In the genomic region with DNA sequence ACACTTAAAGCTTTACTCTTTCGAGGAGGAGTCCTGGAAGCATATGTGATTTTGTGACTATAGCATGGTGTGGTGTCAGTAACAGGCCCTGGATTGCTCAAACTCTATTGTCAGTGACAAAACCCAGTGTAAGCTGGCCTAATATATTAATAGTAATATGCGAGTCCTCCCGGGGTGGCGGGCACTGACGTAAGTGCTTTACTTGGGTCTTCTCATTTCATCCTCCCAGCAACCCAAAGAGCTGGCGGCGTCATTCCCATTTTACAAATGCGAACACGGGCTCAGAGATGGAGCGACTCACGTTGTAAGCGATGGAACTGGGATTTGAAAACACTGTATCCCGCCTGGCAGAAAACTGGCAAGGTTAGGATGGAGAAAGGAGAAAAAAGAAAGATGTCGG, we compare ENCODE assay signal across 8 cellular contexts. TPM values are rescaled to one million over a fixed set of nuclear protein-coding genes. Genes with fewer than 3 reads are reported as not detected.
A peak's percentile ranks its signal among the peaks of the same experiment; 100 is the strongest.
DNase-seq lines count a peak whose midpoint lies in the region; ATAC-seq and TF ChIP-seq lines count a peak whose summit lies in the region.

No MANE protein-coding gene starts in this region.

- H3K27me3 Mint-ChIP-seq in activated naive CD4-positive, alpha-beta T cell treated with anti-CD3 and anti-CD28 coated beads, Interleukin-2, amount 50 U/mL, for 24 hours, result no peaks in the 10 kb centered on the region

- peaks cover 67% of the 10 kb centered on the region for H3K4me1 Mint-ChIP-seq in activated naive CD4-positive, alpha-beta T cell treated with anti-CD3 and anti-CD28 coated beads, Interleukin-2, amount 50 U/mL, for 24 hours

- H3K4me1 ChIP-seq in lower lobe of right lung, result peaks cover 51% of the 10 kb centered on the region
- H3K4me1 ChIP-seq in urinary bladder (ENCODE audit: insufficient read depth), result no peaks in the 10 kb centered on the region

- ATAC-seq in lower lobe of right lung, result no peak

- intact Hi-C loops in lower lobe of right lung (cut with DNase I), result no loop called here

- H3K4me3 ChIP-seq in astrocyte of the cerebellum (ENCODE audit: low read depth, low read length), result peak overlapping the region; percentile 89
- peak overlapping the region; percentile 91 for H3K4me3 ChIP-seq in lower lobe of right lung
- H3K4me3 ChIP-seq in urinary bladder (ENCODE audit: low read depth, low read length), result peak overlapping the region; percentile 70

- no peaks in the 10 kb centered on the region for H3K27me3 ChIP-seq in lower lobe of right lung (ENCODE audit: low read depth)

- no peaks in the 10 kb centered on the region for H3K9me3 Mint-ChIP-seq in activated naive CD4-positive, alpha-beta T cell treated with anti-CD3 and anti-CD28 coated beads, Interleukin-2, amount 50 U/mL, for 24 hours

- no peak for DNase-seq in activated naive CD4-positive, alpha-beta T cell (lab: John Stamatoyannopoulos, UW)
- no peak for DNase-seq in astrocyte of the cerebellum (ENCODE audit: low read depth)
- no peak for DNase-seq in lower lobe of right lung
- no peak for DNase-seq in superior temporal gyrus (ENCODE audit: extremely low spot score)
- DNase-seq in HPDE6-E6E7 (ENCODE audit: extremely low spot score), result no peak
- DNase-seq in NCI-H774 (lab: John Stamatoyannopoulos, UW), result no peak

- no peak for TF ChIP-seq CTCF in astrocyte of the cerebellum (IDR thresholded peaks at IDR 0.05; ENCODE audit: low read depth, low read length, missing control alignments)
- no peak for TF ChIP-seq CTCF in lower lobe of right lung (IDR thresholded peaks at IDR 0.05)

- 43% methylated on average over 14 of the region's 14 CpGs for WGBS in urinary bladder

- H3K36me3 ChIP-seq in lower lobe of right lung, result peaks cover 14% of the 10 kb centered on the region
- peaks cover 4% of the 10 kb centered on the region for H3K36me3 ChIP-seq in urinary bladder (ENCODE audit: insufficient read depth)

- H3K27ac ChIP-seq in lower lobe of right lung (peak overlapping the region; percentile 89), urinary bladder (ENCODE audit: low read depth) (peak overlapping the region; percentile 65)

- H3K27ac Mint-ChIP-seq in activated naive CD4-positive, alpha-beta T cell treated with anti-CD3 and anti-CD28 coated beads, Interleukin-2, amount 50 U/mL, for 24 hours, result peak overlapping the region; percentile 72

- H3K4me3 Mint-ChIP-seq in activated naive CD4-positive, alpha-beta T cell treated with anti-CD3 and anti-CD28 coated beads, Interleukin-2, amount 50 U/mL, for 24 hours, result peak overlapping the region; percentile 96

- H3K36me3 Mint-ChIP-seq in activated naive CD4-positive, alpha-beta T cell treated with anti-CD3 and anti-CD28 coated beads, Interleukin-2, amount 50 U/mL, for 24 hours, result peaks cover 11% of the 10 kb centered on the region

- in situ Hi-C loops in astrocyte of the cerebellum (cut with HindIII; ENCODE audit: low sequenced_read_pairs), result no loop called here

- H3K9me3 ChIP-seq in lower lobe of right lung, result no peaks in the 10 kb centered on the region

RNA-seq across cellular contexts. Expression of gene TECPR1, which starts 0.6 kb away (rescaled TPM):
- total RNA-seq in lower lobe of right lung (50.1 TPM), urinary bladder (9.0 TPM)
- 14.2 TPM for polyA plus RNA-seq in urinary bladder

RNA-seq across cellular contexts. Expression of gene BRI3, which starts 28.8 kb away (rescaled TPM):
- total RNA-seq in lower lobe of right lung (516 TPM), urinary bladder (20.8 TPM)
- polyA plus RNA-seq in urinary bladder, result 188 TPM

RNA-seq across cellular contexts. Expression of gene BHLHA15, which starts 41.4 kb away (rescaled TPM):
- total RNA-seq in lower lobe of right lung, result 1.2 TPM
- not detected for total RNA-seq in urinary bladder
- polyA plus RNA-seq in urinary bladder, result not detected

Comparison
In these comparisons a context has a peak if more than half of its experiments do, and no peak if none do; other contexts are left out.
1. RNA of gene BRI3, which starts 28.8 kb away (total RNA-seq): 516 TPM in lower lobe of right lung (single experiment); 20.8 TPM in urinary bladder (single experiment); every median in the first group is over 10 times any median in the second.
2. Peak in every context shown above with its lines, with median percentiles within 50 percentile points of each other: H3K4me3 ChIP-seq.